Comparison of ENCODE assay signal across 8 cellular contexts in genomic region chr6:79396625-79397024, GRCh38.
"Had no signal": no experiment of that assay in that cellular context is flagged by ENCODE, and none has a peak within 500 bp of the region (broad histone marks: within the 10 kb centered on the region; RNA-seq: fewer than 3 reads in every experiment).

No MANE protein-coding gene starts in this region.

- ATAC-seq: GM12878 had no signal

- H3K4me3 ChIP-seq: GM12878 had no signal

- DNase-seq: GDM1, GF-D8 had no signal

- FAIRE-seq: G401.6, GM12878, GM12891, GM12892, GM18507, GM19239 had no signal
